Comparison of ENCODE assay signal across 1 cellular context in genomic region chr11:19953909-19954308, GRCh38.
TF ChIP-seq lines count a peak whose summit lies in the region.

No MANE protein-coding gene starts in this region.

TF ChIP-seq in HepG2, 621 proteins besides CTCF, POLR2A, EP300 and RAD21 (continued from another document and continues in another):
- no peak for TF ChIP-seq ZNF318 (CRISPR knock-in tag; IDR thresholded peaks at IDR 0.05)
- TF ChIP-seq SALL1 (CRISPR knock-in tag; IDR thresholded peaks at IDR 0.05), result peak; percentile 54; the same call in 1 of the 2 replicates
- TF ChIP-seq NFATC3 (CRISPR knock-in tag; IDR thresholded peaks at IDR 0.05), result no peak
- TF ChIP-seq ZNF34 (CRISPR knock-in tag; IDR thresholded peaks at IDR 0.05; ENCODE audit: borderline replicate concordance), result no peak
- TF ChIP-seq KLF9 (CRISPR knock-in tag; IDR thresholded peaks at IDR 0.05; ENCODE audit: low read depth), result no peak
- no peak for TF ChIP-seq JDP2 (CRISPR knock-in tag; IDR thresholded peaks at IDR 0.05; ENCODE audit: borderline replicate concordance)
- no peak for TF ChIP-seq DPF2 (CRISPR knock-in tag; IDR thresholded peaks at IDR 0.05; ENCODE audit: borderline replicate concordance, low read depth)
- no peak for TF ChIP-seq ZNF75D (CRISPR knock-in tag; IDR thresholded peaks at IDR 0.05; ENCODE audit: borderline replicate concordance)
- peak; percentile 72 for TF ChIP-seq STAG1 (CRISPR knock-in tag; IDR thresholded peaks at IDR 0.05)
- no peak for TF ChIP-seq KAT2B (IDR thresholded peaks at IDR 0.05; ENCODE audit: borderline replicate concordance, low read depth, low read length)
- no peak for TF ChIP-seq FOXC1 (CRISPR knock-in tag; IDR thresholded peaks at IDR 0.05; ENCODE audit: borderline replicate concordance)
- TF ChIP-seq ZFP36L1 (CRISPR knock-in tag; IDR thresholded peaks at IDR 0.05), result no peak
- TF ChIP-seq ARNTL (CRISPR knock-in tag; IDR thresholded peaks at IDR 0.05), result no peak
- no peak for TF ChIP-seq ZNF292 (CRISPR knock-in tag; IDR thresholded peaks at IDR 0.05; ENCODE audit: borderline replicate concordance, low read depth)
- no peak for TF ChIP-seq ZNF441 (CRISPR knock-in tag; IDR thresholded peaks at IDR 0.05; ENCODE audit: borderline replicate concordance)
- no peak for TF ChIP-seq ZFP91 (CRISPR knock-in tag; IDR thresholded peaks at IDR 0.05; ENCODE audit: borderline replicate concordance)
- no peak; the same call in 1 of the 2 replicates for TF ChIP-seq ZNF160 (CRISPR knock-in tag; IDR thresholded peaks at IDR 0.05)
- TF ChIP-seq MXI1 (IDR thresholded peaks at IDR 0.05; ENCODE audit: borderline replicate concordance, low read depth, low read length), result no peak
- no peak for TF ChIP-seq SP2 (CRISPR knock-in tag; IDR thresholded peaks at IDR 0.05)
- no peak for TF ChIP-seq ZGPAT (CRISPR knock-in tag; IDR thresholded peaks at IDR 0.05)
- no peak for TF ChIP-seq ELK4 (CRISPR knock-in tag; IDR thresholded peaks at IDR 0.05; ENCODE audit: borderline replicate concordance)
- TF ChIP-seq ZNF275 (CRISPR knock-in tag; IDR thresholded peaks at IDR 0.05; ENCODE audit: borderline replicate concordance), result no peak
- TF ChIP-seq MTA3 (CRISPR knock-in tag; IDR thresholded peaks at IDR 0.05), result no peak
- TF ChIP-seq PAX8 (CRISPR knock-in tag; IDR thresholded peaks at IDR 0.05; ENCODE audit: borderline replicate concordance), result no peak
- TF ChIP-seq FOXK2 (IDR thresholded peaks at IDR 0.05), result no peak
- no peak for TF ChIP-seq ZNF12 (CRISPR knock-in tag; IDR thresholded peaks at IDR 0.05)
- no peak for TF ChIP-seq ZBTB40 (IDR thresholded peaks at IDR 0.05)
- TF ChIP-seq ZBTB40 (CRISPR knock-in tag; IDR thresholded peaks at IDR 0.05), result no peak
- TF ChIP-seq KLF12 (CRISPR knock-in tag; IDR thresholded peaks at IDR 0.05; ENCODE audit: borderline replicate concordance), result no peak
- 0 out of 2 replicates have a peak, but pooled peaks have one; percentile 27 for TF ChIP-seq STAT6 (CRISPR knock-in tag; IDR thresholded peaks at IDR 0.05; ENCODE audit: borderline replicate concordance)
- no peak for TF ChIP-seq ZNF558 (CRISPR knock-in tag; IDR thresholded peaks at IDR 0.05; ENCODE audit: borderline replicate concordance)
